In the genomic region with DNA sequence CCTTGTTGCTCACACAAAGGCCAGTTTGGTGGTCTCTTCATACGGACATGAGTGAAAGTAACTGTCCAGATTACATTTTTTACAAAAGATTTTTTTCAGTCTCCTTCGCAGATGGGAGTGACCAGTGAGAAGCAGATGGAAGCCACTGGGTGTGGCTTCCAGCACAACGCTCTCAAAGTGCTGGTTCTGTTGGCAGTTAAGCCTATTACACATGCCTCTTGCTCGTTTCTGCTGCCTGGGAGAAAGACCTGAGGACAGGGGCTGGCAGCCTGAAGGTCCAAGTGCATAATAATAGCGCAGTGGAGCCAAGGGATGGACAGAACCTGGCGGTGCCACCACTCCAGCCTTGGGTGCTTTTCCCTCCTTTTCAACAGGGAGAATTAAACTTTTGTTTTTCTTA, we compare ENCODE assay signal across 22 cellular contexts. TPM values are rescaled to one million over a fixed set of nuclear protein-coding genes. Genes with fewer than 3 reads are reported as not detected.
DNase-seq lines count a peak whose midpoint lies in the region; ATAC-seq, FAIRE-seq and TF ChIP-seq lines count a peak whose summit lies in the region.
"Had no signal": no experiment of that assay in that cellular context is flagged by ENCODE, and none has a peak within 500 bp of the region (broad histone marks: within the 10 kb centered on the region; RNA-seq: fewer than 3 reads in every experiment).

No MANE protein-coding gene starts in this region.

- peaks cover 24% of the 10 kb centered on the region for H3K79me2 ChIP-seq in HCT116 (ENCODE audit: insufficient read depth, low read length)
- H3K79me2 ChIP-seq in H1 (ENCODE audit: control insufficient read depth in 1 of 2, insufficient read depth in 2 of 2, low read length in 2 of 2), result peaks cover 0 to 8% of the 10 kb centered on the region in 2 experiments; a peak in 2 of 4 replicates

- POLR2A ChIA-PET in HCT116 (lab: Charles Lee) (no interaction called here), H1 (lab: Charles Lee; ENCODE audit: partially characterized antibody) (interaction anchor here (1.5 to 2.2 kb wide), 3 partner anchors 9 to 17 kb away, joined by 5 to 6 read pairs (median 5); no protein-coding TSS in a partner anchor)

- H3K4me1 ChIP-seq in HCT116 (ENCODE audit: control insufficient read depth in 1 of 2, insufficient read depth in 2 of 2, low read length in 2 of 2), result peaks cover 0 to 23% of the 10 kb centered on the region in 2 experiments; a peak in 2 of 4 replicates
- H3K4me1 ChIP-seq in H1 (replicated peaks in 1 of 4; ENCODE audit: control insufficient read depth in 3 of 4, insufficient read depth in 4 of 4, low read length in 3 of 4), result peaks cover 0 to 4% (median 0%) of the 10 kb centered on the region in 4 experiments; a peak in 1 of 7 replicates
- peaks cover 10% of the 10 kb centered on the region for H3K4me1 ChIP-seq in mucosa of descending colon (ENCODE audit: low read depth)
- H3K4me1 ChIP-seq in sigmoid colon, result peaks cover 0 to 11% (median 9%) of the 10 kb centered on the region in 4 donors

- no TSS peak for BruUV-seq in HCT116 (replicated peaks; lab: Mats Ljungman, UMichigan)

- TF ChIP-seq POLR2A in HCT116 (IDR thresholded peaks at IDR 0.05; ENCODE audit: borderline replicate concordance, extremely low read depth, insufficient read depth, insufficient read length) (no peak), H1 (IDR thresholded peaks at IDR 0.05; ENCODE audit: control extremely low read depth in 1 of 2, low read depth in 2 of 2, low read length in 2 of 2) (no peak), sigmoid colon (IDR thresholded peaks at IDR 0.05) (no peak)

- no peak overlapping the region; the same call in 1 of the 2 replicates for H2BK5ac ChIP-seq in H1 (ENCODE audit: low read depth, low read length)

- no peak overlapping the region for H2BK15ac ChIP-seq in H1 (ENCODE audit: low read length)

- H3K4me2 ChIP-seq in HCT116 (ENCODE audit: low read length) (peak overlapping the region; percentile 79), H1 (ENCODE audit: insufficient read depth in 1 of 2, low read depth in 2 of 2, low read length in 2 of 2) (peak overlapping the region in 1 of 2 experiments; percentile 64; a peak in 1 of 4 replicates)

- H2BK20ac ChIP-seq in H1 (ENCODE audit: low read length), result no peak overlapping the region

- H3K56ac ChIP-seq in H1 (replicated peaks; ENCODE audit: insufficient read length, low read depth, low read length), result no peak overlapping the region

- DNase-seq in HCT116 (ENCODE audit: low read depth, low spot score) (no peak), H1 (ENCODE audit: low read depth in 1 of 2, low spot score in 2 of 2) (no peak), mucosa of descending colon (peak in 2 of 3 donors; percentile 43 to 49), superior temporal gyrus (ENCODE audit: extremely low spot score) (no peak), sigmoid colon (no peak), NCI-H1694 (lab: John Stamatoyannopoulos, UW) (no peak)
- DNase-seq: activated CD4-positive, alpha-beta T cell treated with anti-CD3 and anti-CD28 coated beads, Interleukin-2, amount 50 U/mL, for 1 hour; activated naive CD4-positive, alpha-beta T cell; activated T-cell treated with anti-CD3 and anti-CD28 coated beads for 4 hours; anterior cingulate cortex; CD4-positive, alpha-beta T cell; effector memory CD4-positive, alpha-beta T cell; islet precursor cell; midbrain; NCI-H1092; NCI-H2107; NCI-H526 treated with DMSO at 0.1 percent for 48 hours; uterus had no signal

- H3K79me1 ChIP-seq in H1 (ENCODE audit: low read depth, low read length), result peaks cover 4% of the 10 kb centered on the region; the same call in 1 of the 2 replicates

- H4K8ac ChIP-seq in H1 (ENCODE audit: extremely low read depth, insufficient read depth, low read length), result 0 out of 2 replicates have a peak overlapping the region, but pooled peaks have one; percentile 47

- FAIRE-seq in H1 (lab: Jason Lieb, UNC), result no peak
- FAIRE-seq: TTC549 had no signal

- no peaks in the 10 kb centered on the region for H3K9me2 ChIP-seq in HCT116 (ENCODE audit: insufficient read depth)

- CTCF ChIA-PET in HCT116 (lab: Charles Lee) (no interaction called here), H1 (lab: Charles Lee; ENCODE audit: partially characterized antibody) (interaction anchor here (1.3 kb wide), 1 partner anchor 14 kb away, joined by 3 read pairs; no protein-coding TSS in a partner anchor)

- RAD21 ChIA-PET in HCT116 (lab: Charles Lee; ENCODE audit: low non-redundant PET in 1 of 2, low total read pairs in 2 of 2, uncharacterized antibody in 2 of 2, unreplicated experiment in 2 of 2), result no interaction called here

- peak overlapping the region; percentile 93 for H3K27ac ChIP-seq in 22Rv1
- H3K27ac ChIP-seq in HCT116 (ENCODE audit: low read depth, low read length), result no peak overlapping the region
- H3K27ac ChIP-seq in H1 (ENCODE audit: low read depth, low read length), result no peak overlapping the region
- H3K27ac ChIP-seq in sigmoid colon, result no peak overlapping the region

- no peak overlapping the region for H2AK5ac ChIP-seq in H1 (ENCODE audit: low read depth, low read length)

- TF ChIP-seq RAD21 in HCT116 (IDR thresholded peaks at IDR 0.05; ENCODE audit: low read depth) (no peak), H1 (IDR thresholded peaks at IDR 0.05 in 1 of 2, conservative IDR thresholded peaks at IDR 0.05 in 1 of 2; ENCODE audit: low read depth in 2 of 2, low read length in 2 of 2) (no peak)

- no peak overlapping the region for H4K91ac ChIP-seq in H1 (replicated peaks; ENCODE audit: insufficient read length, low read length)

- no peak overlapping the region; the same call in 1 of the 2 replicates for H2BK12ac ChIP-seq in H1 (ENCODE audit: low read depth, low read length)

- no peak overlapping the region for H3K23ac ChIP-seq in H1 (ENCODE audit: insufficient read length)

- intact Hi-C loops in HCT116 (cut with micrococcal nuclease) (loop anchor here (5.0 kb wide), 1 partner anchor 86 kb away; a partner anchor contains a TSS), mucosa of descending colon (cut with DNase I, micrococcal nuclease) (no loop called here), sigmoid colon (cut with DNase I) (no loop called here)

- no peak overlapping the region for H2BK120ac ChIP-seq in H1 (replicated peaks; ENCODE audit: low read depth, low read length)

- peak overlapping the region; percentile 32; the same call in 1 of the 2 replicates for H3K18ac ChIP-seq in H1 (ENCODE audit: extremely low read depth, low read length)

- no peak for TF ChIP-seq CTCF in 22Rv1 (IDR thresholded peaks at IDR 0.05)
- no peak for TF ChIP-seq CTCF in HCT116 (IDR thresholded peaks at IDR 0.05 in 2 of 3, conservative IDR thresholded peaks at IDR 0.05 in 1 of 3; ENCODE audit: borderline replicate concordance in 1 of 3, insufficient read depth in 1 of 3, low read depth in 2 of 3, low read length in 2 of 3)
- TF ChIP-seq CTCF in H1 (IDR thresholded peaks at IDR 0.05; ENCODE audit: control extremely low read depth in 1 of 3, insufficient read depth in 1 of 3, low read depth in 1 of 3, low read length in 3 of 3), result no peak
- no peak for TF ChIP-seq CTCF in mucosa of descending colon (IDR thresholded peaks at IDR 0.05)
- TF ChIP-seq CTCF in sigmoid colon (IDR thresholded peaks at IDR 0.05), result no peak

- H3K4me3 ChIP-seq in HCT116 (replicated peaks in 1 of 2; ENCODE audit: low read depth in 1 of 2, low read length in 2 of 2), result no peak overlapping the region; a peak in 1 of 4 replicates
- no peak overlapping the region for H3K4me3 ChIP-seq in H1 (ENCODE audit: extremely low read depth in 1 of 4, insufficient read depth in 2 of 4, low read depth in 3 of 4, low read length in 4 of 4)
- no peak overlapping the region for H3K4me3 ChIP-seq in mucosa of descending colon
- no peak overlapping the region for H3K4me3 ChIP-seq in sigmoid colon
- H3K4me3 ChIP-seq: HAP-1 had no signal

- H3K23me2 ChIP-seq in H1 (ENCODE audit: low read depth, low read length), result no peaks in the 10 kb centered on the region

- no peaks in the 10 kb centered on the region for H4K20me1 ChIP-seq in HCT116 (ENCODE audit: insufficient read depth)
- no peaks in the 10 kb centered on the region for H4K20me1 ChIP-seq in H1 (replicated peaks in 1 of 2; ENCODE audit: control insufficient read depth in 1 of 2, insufficient read depth in 2 of 2, low read length in 2 of 2)

- H3K9ac ChIP-seq in HCT116 (ENCODE audit: low read length) (0 out of 2 replicates have a peak overlapping the region, but pooled peaks have one; percentile 86), H1 (replicated peaks in 1 of 4; ENCODE audit: extremely low read depth in 1 of 4, low read depth in 3 of 4, low read length in 3 of 4) (no peak overlapping the region)

- no peak overlapping the region for H3K4ac ChIP-seq in H1 (replicated peaks; ENCODE audit: insufficient read length, low read depth, low read length)

- no peak overlapping the region for H4K5ac ChIP-seq in H1 (ENCODE audit: insufficient read length, low read depth, low read length)

- H2AFZ ChIP-seq in HCT116 (ENCODE audit: low read depth, low read length, poor library complexity, severe bottlenecking), result no peak overlapping the region
- peak overlapping the region; percentile 67; the same call in 1 of the 2 replicates for H2AFZ ChIP-seq in H1 (ENCODE audit: low read length)

- H3K14ac ChIP-seq in H1 (ENCODE audit: insufficient read length), result no peak overlapping the region

- H3K9me3 ChIP-seq in HCT116 (ENCODE audit: control insufficient read depth in 1 of 2, insufficient read depth in 1 of 2, low read depth in 1 of 2, low read length in 2 of 2) (peaks cover 0 to 8% of the 10 kb centered on the region in 2 experiments; a peak in 2 of 4 replicates), H1 (ENCODE audit: insufficient read depth in 2 of 2, low read depth in 1 of 2, low read length in 1 of 2) (peaks cover 7% of the 10 kb centered on the region in 2 experiments; a peak in 3 of 4 replicates), mucosa of descending colon (peaks cover 16% of the 10 kb centered on the region), sigmoid colon (peaks cover 0 to 12% (median 2%) of the 10 kb centered on the region in 4 donors)

- ATAC-seq in HCT116 (no peak), mucosa of descending colon (peak; percentile 50), HG03521 (IDR thresholded peaks at IDR 0.05; ENCODE audit: unreplicated experiment) (no peak)

- TF ChIP-seq EP300 in H1 (IDR thresholded peaks at IDR 0.05; ENCODE audit: borderline replicate concordance in 1 of 2, low read depth in 2 of 2, low read length in 2 of 2) (no peak), sigmoid colon (IDR thresholded peaks at IDR 0.05) (no peak)

- H3K27me3 ChIP-seq in HCT116 (ENCODE audit: insufficient read depth, low read length), result no peaks in the 10 kb centered on the region
- H3K27me3 ChIP-seq in H1 (replicated peaks in 1 of 4; ENCODE audit: control insufficient read depth in 3 of 4, extremely low read depth in 1 of 4, insufficient read depth in 3 of 4, low read length in 3 of 4), result no peaks in the 10 kb centered on the region
- no peaks in the 10 kb centered on the region for H3K27me3 ChIP-seq in sigmoid colon
- H3K27me3 ChIP-seq: uterus had no signal

- H3K36me3 ChIP-seq in HCT116 (ENCODE audit: control insufficient read depth in 1 of 2, insufficient read depth in 2 of 2, low read length in 2 of 2), result 0 out of 4 replicates have a peak, but pooled peaks cover 0 to 6% of the 10 kb centered on the region in 2 experiments
- peaks cover 0 to 6% (median 1%) of the 10 kb centered on the region in 4 experiments; a peak in 3 of 8 replicates for H3K36me3 ChIP-seq in H1 (ENCODE audit: control insufficient read depth in 2 of 4, insufficient read depth in 4 of 4, low read length in 3 of 4)
- H3K36me3 ChIP-seq in mucosa of descending colon (ENCODE audit: low read depth), result no peaks in the 10 kb centered on the region
- no peaks in the 10 kb centered on the region for H3K36me3 ChIP-seq in sigmoid colon
- H3K36me3 ChIP-seq: uterus had no signal

- 93% methylated on average over 6 of the region's 6 CpGs; no CpG with 5 or more reads in 1 of the 2 experiments for WGBS in H1 (ENCODE audit: extremely low coverage in 1 of 2, insufficient coverage in 1 of 2, insufficient read length in 1 of 2, insufficient replicate concordance in 2 of 2, low coverage in 1 of 2, low lambda C conversion rate in 2 of 2, missing lambda C conversion rate in 1 of 2), 2 experiments
- WGBS in sigmoid colon, 2 donors, result 22 to 70% methylated on average over 6 of the region's 6 CpGs

RNA-seq across cellular contexts. Expression of a gene that starts 1.3 kb away (rescaled TPM):
- 34.5 TPM for total RNA-seq in HCT116 (2021; ENCODE audit: unreplicated experiment)
- polyA plus RNA-seq in HCT116 (2012), result 13.5 and 21.1 TPM in 2 replicates
- total RNA-seq in H1 (2021; fragmentation: NEBNext Ultra II Directional; extraction: Animal tissue kit (Norgen Biotek cat#: 25700)), result 18.9 and 22.9 TPM in 2 replicates
- polyA plus RNA-seq in H1 (2011; rRNA removed), result 8.6 and 9.2 TPM in 2 replicates
- polyA plus RNA-seq in H1 (2011; cell fraction: cytosol; rRNA removed), result 11.4 TPM
- 4.9 TPM for polyA plus RNA-seq in H1 (2011; cell fraction: nucleus; rRNA removed)
- polyA plus RNA-seq in H1 (2012, experiment 1 of 2), result 9.4 to 14.7 TPM (median 10.5 TPM) in 4 replicates
- 8.2 TPM for polyA plus RNA-seq in H1 (2012, experiment 2 of 2)
- 16.5 TPM for polyA plus RNA-seq in H1 (2013, experiment 1 of 2)
- polyA plus RNA-seq in H1 (2013, experiment 2 of 2), result 19.3 TPM
- polyA minus RNA-seq in H1 (2011; rRNA and poly(A)+ RNA removed), result 8.5 and 8.7 TPM in 2 replicates
- 13.0 TPM for polyA minus RNA-seq in H1 (2011; cell fraction: cytosol; rRNA and poly(A)+ RNA removed)
- 7.0 TPM for polyA minus RNA-seq in H1 (2011; cell fraction: nucleus; rRNA and poly(A)+ RNA removed)
- 1 to 10 TPM; 1.0 to 7.2 (median 1.0) TPM for total RNA-seq in mucosa of descending colon
- total RNA-seq in sigmoid colon, result under 1 TPM in 1 of 4 donors, not detected in 3; 0.68 TPM
- polyA plus RNA-seq in sigmoid colon, result 1 to 10 TPM in 2 of 3 donors, not detected in 1; 1.4 to 5.4 TPM

Comparison
In these comparisons a context has a peak if more than half of its experiments do, and no peak if none do; other contexts are left out.
1. DNase-seq: peak in mucosa of descending colon (2 of 3); none in HCT116 (single experiment), H1 (0 of 2), superior temporal gyrus (single experiment), sigmoid colon (single experiment) and NCI-H1694 (single experiment).